Comparison of ENCODE assay signal across 1 cellular context in genomic region chr9:109064963-109065701, GRCh38.
TF ChIP-seq lines count a peak whose summit lies in the region.

No MANE protein-coding gene starts in this region.

TF ChIP-seq in HCT116, 20 proteins besides CTCF, POLR2A, EP300 and RAD21 (continued from another document):
- TF ChIP-seq, protein P1, sequence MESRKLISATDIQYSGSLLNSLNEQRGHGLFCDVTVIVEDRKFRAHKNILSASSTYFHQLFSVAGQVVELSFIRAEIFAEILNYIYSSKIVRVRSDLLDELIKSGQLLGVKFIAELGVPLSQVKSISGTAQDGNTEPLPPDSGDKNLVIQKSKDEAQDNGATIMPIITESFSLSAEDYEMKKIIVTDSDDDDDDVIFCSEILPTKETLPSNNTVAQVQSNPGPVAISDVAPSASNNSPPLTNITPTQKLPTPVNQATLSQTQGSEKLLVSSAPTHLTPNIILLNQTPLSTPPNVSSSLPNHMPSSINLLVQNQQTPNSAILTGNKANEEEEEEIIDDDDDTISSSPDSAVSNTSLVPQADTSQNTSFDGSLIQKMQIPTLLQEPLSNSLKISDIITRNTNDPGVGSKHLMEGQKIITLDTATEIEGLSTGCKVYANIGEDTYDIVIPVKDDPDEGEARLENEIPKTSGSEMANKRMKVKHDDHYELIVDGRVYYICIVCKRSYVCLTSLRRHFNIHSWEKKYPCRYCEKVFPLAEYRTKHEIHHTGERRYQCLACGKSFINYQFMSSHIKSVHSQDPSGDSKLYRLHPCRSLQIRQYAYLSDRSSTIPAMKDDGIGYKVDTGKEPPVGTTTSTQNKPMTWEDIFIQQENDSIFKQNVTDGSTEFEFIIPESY (IDR thresholded peaks at IDR 0.05; ENCODE audit: extremely low read depth, insufficient replicate concordance, low read length), result no peak
- TF ChIP-seq CEBPB (IDR thresholded peaks at IDR 0.05; ENCODE audit: low read depth) (peak; percentile 74), CBX3 (IDR thresholded peaks at IDR 0.05; ENCODE audit: low read depth) (no peak), SP1 (IDR thresholded peaks at IDR 0.05; ENCODE audit: low read depth) (peak; percentile 35), POLR2AphosphoS5 (IDR thresholded peaks at IDR 0.05; ENCODE audit: low read depth, low read length) (no peak), YY1 (IDR thresholded peaks at IDR 0.05; ENCODE audit: extremely low read depth, insufficient replicate concordance, low read depth, low read length) (no peak)
TF ChIP-seq in HCT116: peak in this region for 3.
